In genomic region chr1:227328405-227329019, GRCh38 we compare ENCODE assay signal across 30 cellular contexts. TPM values are rescaled to one million over a fixed set of nuclear protein-coding genes. Genes with fewer than 3 reads are reported as not detected.
"Had no signal": no experiment of that assay in that cellular context is flagged by ENCODE, and none has a peak within 500 bp of the region (broad histone marks: within the 10 kb centered on the region; RNA-seq: fewer than 3 reads in every experiment).

No MANE protein-coding gene starts in this region.

- DNase-seq: activated B cell treated with CpG ODN at 0.5 μM for 24 hours; activated CD4-positive, alpha-beta T cell treated with anti-CD3 and anti-CD28 coated beads for 1 hour; activated CD4-positive, alpha-beta T cell treated with anti-CD3 and anti-CD28 coated beads, Interleukin-2, amount 10 ng/mL, durations not matched to agents 24 days and 14 days; activated CD4-positive, alpha-beta T cell treated with anti-CD3 and anti-CD28 coated beads, Interleukin-2, amount 50 U/mL, for 48 hours; activated CD8-positive, alpha-beta memory T cell treated with anti-CD3 and anti-CD28 coated beads, Interleukin-2, amount 10 ng/mL, durations not matched to agents 7 days and 5 days; activated effector memory CD4-positive, alpha-beta T cell treated with Interleukin-2 at 50 U/mL for 16 hours; activated naive CD4-positive, alpha-beta T cell; activated naive CD8-positive, alpha-beta T cell treated with anti-CD3 and anti-CD28 coated beads, Interleukin-2, amount 50 U/mL, for 24 hours; activated T-cell treated with anti-CD3 and anti-CD28 coated beads, Interleukin-2, amount 50 U/mL, for 24 hours; amniotic stem cell; body of pancreas; central memory CD4-positive, alpha-beta T cell; MG63; MV-4-11; NCI-H1092 treated with DMSO at 0.1 percent for 48 hours; NCI-H1417 treated with DMSO at 0.1 percent for 48 hours; NCI-H187; NCI-H2081 treated with DMSO at 0.1 percent for 48 hours; NCI-H2227 treated with DMSO at 0.1 percent for 48 hours; NCI-H446 treated with DMSO at 0.1 percent for 48 hours; NCI-H524 treated with DMSO at 0.1 percent for 48 hours; NCI-H82; SIG-M5; T-helper 17 cell; T-helper 9 cell had no signal

- H3K27ac ChIP-seq: ascending aorta, body of pancreas had no signal

- ATAC-seq: activated CD8-positive, alpha-beta memory T cell treated with anti-CD3 and anti-CD28 coated beads, Interleukin-2, amount 10 ng/mL, durations not matched to agents 7 days and 5 days; activated naive CD4-positive, alpha-beta T cell treated with anti-CD3 and anti-CD28 coated beads, Interleukin-2, amount 50 U/mL, for 72 hours; activated naive CD8-positive, alpha-beta T cell treated with anti-CD3 and anti-CD28 coated beads, Interleukin-2, amount 50 U/mL, for 24 hours; body of pancreas; T-helper 17 cell had no signal

- H3K4me3 Mint-ChIP-seq: activated B cell treated with CpG ODN at 0.5 μM for 24 hours; activated CD4-positive, alpha-beta T cell treated with anti-CD3 and anti-CD28 coated beads, Interleukin-2, amount 10 ng/mL, durations not matched to agents 24 days and 14 days; activated CD8-positive, alpha-beta memory T cell treated with anti-CD3 and anti-CD28 coated beads, Interleukin-2, amount 10 ng/mL, durations not matched to agents 7 days and 5 days; activated naive CD8-positive, alpha-beta T cell treated with anti-CD3 and anti-CD28 coated beads, Interleukin-2, amount 50 U/mL, for 24 hours; activated T-cell treated with anti-CD3 and anti-CD28 coated beads, Interleukin-2, amount 50 U/mL, for 24 hours; activated T-helper 1 cell treated with anti-CD3 and anti-CD28 coated beads, Interleukin-12 subunit alpha, Interleukin-12 subunit beta, Interleukin-2, Interleukin-4 antibody, amounts not matched to agents 30 ng/mL and 10 ng/mL and 1 ng/mL, durations not matched to agents 14 hours and 24 hours and 36 hours; T-helper 17 cell had no signal

- H3K4me1 ChIP-seq: ascending aorta had no signal

- FAIRE-seq: bronchial epithelial cell had no signal

- H3K4me3 ChIP-seq: ascending aorta, body of pancreas, MG63 had no signal

- H3K4me1 Mint-ChIP-seq: activated B cell treated with CpG ODN at 0.5 μM for 24 hours; activated CD4-positive, alpha-beta T cell treated with anti-CD3 and anti-CD28 coated beads, Interleukin-2, amount 10 ng/mL, durations not matched to agents 24 days and 14 days; activated CD8-positive, alpha-beta memory T cell treated with anti-CD3 and anti-CD28 coated beads, Interleukin-2, amount 10 ng/mL, durations not matched to agents 7 days and 5 days; activated naive CD8-positive, alpha-beta T cell treated with anti-CD3 and anti-CD28 coated beads, Interleukin-2, amount 50 U/mL, for 24 hours had no signal

- H3K27ac Mint-ChIP-seq: activated B cell treated with CpG ODN at 0.5 μM for 24 hours; activated CD4-positive, alpha-beta T cell treated with anti-CD3 and anti-CD28 coated beads, Interleukin-2, amount 10 ng/mL, durations not matched to agents 24 days and 14 days; activated CD8-positive, alpha-beta memory T cell treated with anti-CD3 and anti-CD28 coated beads, Interleukin-2, amount 10 ng/mL, durations not matched to agents 7 days and 5 days; activated naive CD8-positive, alpha-beta T cell treated with anti-CD3 and anti-CD28 coated beads, Interleukin-2, amount 50 U/mL, for 24 hours; activated T-cell treated with anti-CD3 and anti-CD28 coated beads, Interleukin-2, amount 50 U/mL, for 24 hours; activated T-helper 1 cell treated with anti-CD3 and anti-CD28 coated beads, Interleukin-12 subunit alpha, Interleukin-12 subunit beta, Interleukin-2, Interleukin-4 antibody, amounts not matched to agents 30 ng/mL and 10 ng/mL and 1 ng/mL, durations not matched to agents 14 hours and 24 hours and 36 hours; T-helper 17 cell had no signal

- H3K9me3 ChIP-seq: ascending aorta, body of pancreas had no signal

- H3K36me3 ChIP-seq: ascending aorta, MG63 had no signal

- H3K27me3 ChIP-seq: ascending aorta, body of pancreas, MG63 had no signal

- H3K36me3 Mint-ChIP-seq: activated CD8-positive, alpha-beta memory T cell treated with anti-CD3 and anti-CD28 coated beads, Interleukin-2, amount 10 ng/mL, durations not matched to agents 7 days and 5 days had no signal

RNA-seq across cellular contexts. Expression of gene CDC42BPA, which starts 10.2 kb away (rescaled TPM):
- total RNA-seq: OCI-LY7 had no signal
